Comparison of ENCODE assay signal across 9 cellular contexts in genomic region chr12:1591543-1591942, GRCh38. TPM values are rescaled to one million over a fixed set of nuclear protein-coding genes. Genes with fewer than 3 reads are reported as not detected.
DNase-seq lines count a peak whose midpoint lies in the region; ATAC-seq lines count a peak whose summit lies in the region.
"Had no signal": no experiment of that assay in that cellular context is flagged by ENCODE, and none has a peak within 500 bp of the region (broad histone marks: within the 10 kb centered on the region; RNA-seq: fewer than 3 reads in every experiment).

No MANE protein-coding gene starts in this region.

- intact Hi-C loops in activated CD4-positive, alpha-beta T cell treated with anti-CD3 and anti-CD28 coated beads, Interleukin-2, amount 10 ng/mL, durations not matched to agents 24 days and 14 days (cut with micrococcal nuclease), result loop anchor here (2.0 to 10.0 kb wide), 5 partner anchors 13 to 964 kb away; partner anchors contain the start of gene ERC1

- H3K9me3 ChIP-seq in iPS-15b (ENCODE audit: control insufficient read depth, insufficient read depth, low read length), result no peaks in the 10 kb centered on the region
- no peaks in the 10 kb centered on the region for H3K9me3 ChIP-seq in stomach smooth muscle (ENCODE audit: control insufficient read depth in 2 of 2, low read length in 2 of 2)

- H3K9ac ChIP-seq in iPS-15b (ENCODE audit: low read depth, low read length) (peak overlapping the region; percentile 37), stomach smooth muscle (ENCODE audit: low read length in 2 of 2) (no peak overlapping the region)

- peak overlapping the region; percentile 99 for H3K4me3 Mint-ChIP-seq in activated CD4-positive, alpha-beta T cell treated with anti-CD3 and anti-CD28 coated beads, Interleukin-2, amount 10 ng/mL, durations not matched to agents 24 days and 14 days
- peak overlapping the region; percentile 93 for H3K4me3 Mint-ChIP-seq in activated CD4-positive, alpha-beta memory T cell treated with anti-CD3 and anti-CD28 coated beads, Interleukin-2, amount 10 ng/mL, durations not matched to agents 7 days and 5 days

- DNase-seq in activated CD4-positive, alpha-beta T cell treated with anti-CD3 and anti-CD28 coated beads, Interleukin-2, amount 10 ng/mL, durations not matched to agents 24 days and 14 days, result no peak
- DNase-seq in activated CD4-positive, alpha-beta T cell treated with anti-CD3 and anti-CD28 coated beads, Interleukin-2, amount 50 U/mL, for 4 hours, result no peak
- no peak for DNase-seq in activated CD4-positive, alpha-beta memory T cell treated with anti-CD3 and anti-CD28 coated beads, Interleukin-2, amount 10 ng/mL, durations not matched to agents 7 days and 5 days
- no peak for DNase-seq in DMS 273 (lab: John Stamatoyannopoulos, UW; ENCODE audit: unreplicated experiment)
- no peak for DNase-seq in SKM-1 (lab: John Stamatoyannopoulos, UW; ENCODE audit: unreplicated experiment)
- DNase-seq: stimulated activated CD4-positive, alpha-beta T cell treated with anti-CD3 and anti-CD28 coated beads, Interleukin-2, amount 100 ng/mL, for 48 hours had no signal

- H3K36me3 ChIP-seq in iPS-15b (ENCODE audit: control insufficient read depth, insufficient read depth, low read length) (no peaks in the 10 kb centered on the region), stomach smooth muscle (ENCODE audit: control insufficient read depth in 2 of 2, insufficient read depth in 2 of 2, low read length in 2 of 2) (no peaks in the 10 kb centered on the region)

- H3K27me3 ChIP-seq in iPS-15b (ENCODE audit: control insufficient read depth, insufficient read depth, low read length) (peaks cover 62% of the 10 kb centered on the region), stomach smooth muscle (ENCODE audit: control insufficient read depth in 1 of 2, insufficient read depth in 2 of 2, low read length in 2 of 2) (no peaks in the 10 kb centered on the region)

- peaks cover 4% of the 10 kb centered on the region for H3K9me3 Mint-ChIP-seq in activated CD4-positive, alpha-beta T cell treated with anti-CD3 and anti-CD28 coated beads, Interleukin-2, amount 10 ng/mL, durations not matched to agents 24 days and 14 days
- no peaks in the 10 kb centered on the region for H3K9me3 Mint-ChIP-seq in activated CD4-positive, alpha-beta memory T cell treated with anti-CD3 and anti-CD28 coated beads, Interleukin-2, amount 10 ng/mL, durations not matched to agents 7 days and 5 days

- H3K36me3 Mint-ChIP-seq in activated CD4-positive, alpha-beta T cell treated with anti-CD3 and anti-CD28 coated beads, Interleukin-2, amount 10 ng/mL, durations not matched to agents 24 days and 14 days (ENCODE audit: low read depth), result peaks cover 28% of the 10 kb centered on the region
- H3K36me3 Mint-ChIP-seq in activated CD4-positive, alpha-beta memory T cell treated with anti-CD3 and anti-CD28 coated beads, Interleukin-2, amount 10 ng/mL, durations not matched to agents 7 days and 5 days (ENCODE audit: low read depth), result peaks cover 48% of the 10 kb centered on the region

- no peak for ATAC-seq in GM18861 (IDR thresholded peaks at IDR 0.05; ENCODE audit: unreplicated experiment)

- CTCF ChIA-PET in activated CD4-positive, alpha-beta memory T cell treated with anti-CD3 and anti-CD28 coated beads, Interleukin-2, amount 10 ng/mL, durations not matched to agents 7 days and 5 days (lab: Charles Lee), result interaction anchor here (2.4 to 3.9 kb wide), 4 partner anchors 8 to 474 kb away, joined by 5 to 36 read pairs (median 24); no protein-coding TSS in a partner anchor

- no peaks in the 10 kb centered on the region for H3K27me3 Mint-ChIP-seq in activated CD4-positive, alpha-beta T cell treated with anti-CD3 and anti-CD28 coated beads, Interleukin-2, amount 10 ng/mL, durations not matched to agents 24 days and 14 days
- no peaks in the 10 kb centered on the region for H3K27me3 Mint-ChIP-seq in activated CD4-positive, alpha-beta memory T cell treated with anti-CD3 and anti-CD28 coated beads, Interleukin-2, amount 10 ng/mL, durations not matched to agents 7 days and 5 days

- POLR2A ChIA-PET in activated CD4-positive, alpha-beta memory T cell treated with anti-CD3 and anti-CD28 coated beads, Interleukin-2, amount 10 ng/mL, durations not matched to agents 7 days and 5 days (lab: Charles Lee), result interaction anchor here (0.6 to 2.5 kb wide), 2 partner anchors 10 to 601 kb away, joined by 3 to 6 read pairs; no protein-coding TSS in a partner anchor

- peaks cover 53% of the 10 kb centered on the region for H3K4me1 Mint-ChIP-seq in activated CD4-positive, alpha-beta T cell treated with anti-CD3 and anti-CD28 coated beads, Interleukin-2, amount 10 ng/mL, durations not matched to agents 24 days and 14 days
- H3K4me1 Mint-ChIP-seq in activated CD4-positive, alpha-beta memory T cell treated with anti-CD3 and anti-CD28 coated beads, Interleukin-2, amount 10 ng/mL, durations not matched to agents 7 days and 5 days, result peaks cover 62% of the 10 kb centered on the region

- peaks cover 42% of the 10 kb centered on the region for H3K4me1 ChIP-seq in iPS-15b (ENCODE audit: control insufficient read depth, insufficient read depth, low read length)
- peaks cover 41% of the 10 kb centered on the region for H3K4me1 ChIP-seq in stomach smooth muscle (ENCODE audit: control insufficient read depth, insufficient read depth, low read length)

- peak overlapping the region; percentile 90 for H3K27ac Mint-ChIP-seq in activated CD4-positive, alpha-beta T cell treated with anti-CD3 and anti-CD28 coated beads, Interleukin-2, amount 10 ng/mL, durations not matched to agents 24 days and 14 days
- H3K27ac Mint-ChIP-seq in activated CD4-positive, alpha-beta memory T cell treated with anti-CD3 and anti-CD28 coated beads, Interleukin-2, amount 10 ng/mL, durations not matched to agents 7 days and 5 days, result peak overlapping the region; percentile 95

- H3K4me3 ChIP-seq in iPS-15b (ENCODE audit: low read depth, low read length) (peak overlapping the region; percentile 39), stomach smooth muscle (ENCODE audit: low read length in 2 of 2) (peak overlapping the region; percentile 54 to 62)

- H3K27ac ChIP-seq in stomach smooth muscle (ENCODE audit: low read length), result no peak overlapping the region

RNA-seq across cellular contexts. Expression of gene FBXL14, which starts 2.8 kb away (rescaled TPM):
- 17.4 and 18.8 TPM in 2 replicates for total RNA-seq in activated CD4-positive, alpha-beta T cell treated with anti-CD3 and anti-CD28 coated beads, Interleukin-2, amount 10 ng/mL, durations not matched to agents 24 days and 14 days
- 10 to 100 TPM; 30.3 to 30.9 TPM for total RNA-seq in activated CD4-positive, alpha-beta memory T cell treated with anti-CD3 and anti-CD28 coated beads, Interleukin-2, amount 10 ng/mL, durations not matched to agents 7 days and 5 days

RNA-seq across cellular contexts. Expression of gene WNT5B, which starts 37.5 kb away (rescaled TPM):
- total RNA-seq in activated CD4-positive, alpha-beta T cell treated with anti-CD3 and anti-CD28 coated beads, Interleukin-2, amount 10 ng/mL, durations not matched to agents 24 days and 14 days, result 0.76 and 0.89 TPM in 2 replicates
- total RNA-seq in activated CD4-positive, alpha-beta memory T cell treated with anti-CD3 and anti-CD28 coated beads, Interleukin-2, amount 10 ng/mL, durations not matched to agents 7 days and 5 days, result 1 to 10 TPM; 1.4 to 1.7 TPM
